ENCODE assay signal across 8 cellular contexts in genomic region chr1:178037510-178038253, GRCh38. TPM values are rescaled to one million over a fixed set of nuclear protein-coding genes. Genes with fewer than 3 reads are reported as not detected.
DNase-seq lines count a peak whose midpoint lies in the region; FAIRE-seq and TF ChIP-seq lines count a peak whose summit lies in the region.
"Had no signal": no experiment of that assay in that cellular context is flagged by ENCODE, and none has a peak within 500 bp of the region (broad histone marks: within the 10 kb centered on the region; RNA-seq: fewer than 3 reads in every experiment).

No MANE protein-coding gene starts in this region.

- no peaks in the 10 kb centered on the region for H3K36me3 ChIP-seq in H7 (replicated peaks; ENCODE audit: control insufficient read depth, insufficient read depth, low read length)
- peaks cover 3% of the 10 kb centered on the region for H3K36me3 ChIP-seq in muscle layer of colon (ENCODE audit: insufficient read depth, low read length)
- no peaks in the 10 kb centered on the region for H3K36me3 ChIP-seq in vagina

- peak overlapping the region; percentile 47 for H3K27ac ChIP-seq in muscle layer of colon (ENCODE audit: low read depth, low read length)
- H3K27ac ChIP-seq in vagina = peak overlapping the region; percentile 71

- H3K4me3 ChIP-seq in H7 (ENCODE audit: insufficient read depth, low read depth, low read length) (peak overlapping the region; percentile 68), fibroblast of villous mesenchyme (ENCODE audit: low read depth, low read length) (peak overlapping the region; percentile 61), muscle layer of colon (ENCODE audit: low read depth in 1 of 2, low read length in 2 of 2) (peak overlapping the region; percentile 81 to 82), vagina (peak overlapping the region; percentile 53 to 68)

- DNase-seq in H7 (peak; percentile 94), SK-MEL-5 (ENCODE audit: low read depth, low spot score) (peak; percentile 74), fibroblast of villous mesenchyme (ENCODE audit: low read depth) (peak; percentile 52), vagina (ENCODE audit: extremely low spot score in 2 of 2) (no peak), D721Med (ENCODE audit: insufficient read length, low spot score) (no peak)
- no peak for DNase-seq in activated CD4-positive, alpha-beta T cell treated with anti-CD3 and anti-CD28 coated beads, Interleukin-2, amount 50 U/mL, for 48 hours

- no peak overlapping the region for H3K9ac ChIP-seq in muscle layer of colon (ENCODE audit: low read length)

- H3K27me3 ChIP-seq in H7 (ENCODE audit: control insufficient read depth, insufficient read depth, low read length) (no peaks in the 10 kb centered on the region), muscle layer of colon (ENCODE audit: control insufficient read depth in 1 of 2, insufficient read depth in 2 of 2, low read length in 2 of 2) (no peaks in the 10 kb centered on the region), vagina (no peaks in the 10 kb centered on the region)

- in situ Hi-C loops in SK-MEL-5 (cut with HindIII; ENCODE audit: low pct_unique_long_range_greater_than_20kb, low sequenced_read_pairs) = no loop called here

- peaks cover 4% of the 10 kb centered on the region for H3K4me1 ChIP-seq in muscle layer of colon (ENCODE audit: insufficient read depth, low read length)
- peaks cover 13% of the 10 kb centered on the region for H3K4me1 ChIP-seq in vagina

- no peak for FAIRE-seq in D721Med (lab: Jason Lieb, UNC)
- FAIRE-seq: TTC549 had no signal

- H3K9me3 ChIP-seq in muscle layer of colon (ENCODE audit: low read length) (no peaks in the 10 kb centered on the region), vagina (no peaks in the 10 kb centered on the region)

- intact Hi-C loops in vagina (cut with DNase I) = no loop called here

- TF ChIP-seq POLR2A in vagina (IDR thresholded peaks at IDR 0.05) = no peak

- TF ChIP-seq CTCF in fibroblast of villous mesenchyme (IDR thresholded peaks at IDR 0.05; ENCODE audit: insufficient read depth, low read depth, low read length) = peak; percentile 14
- peak in 1 of 3 experiments; percentile 32 for TF ChIP-seq CTCF in vagina (IDR thresholded peaks at IDR 0.05)
- no peak for TF ChIP-seq CTCF in D721Med (IDR thresholded peaks at IDR 0.05; ENCODE audit: insufficient read depth, missing control alignments)

RNA-seq across cellular contexts. Expression of gene RASAL2, which starts 56.2 kb away (rescaled TPM):
- total RNA-seq in H7 (2014; rRNA removed; shearing (Covaris generic)) = 25.7 and 33.3 TPM in 2 replicates
- total RNA-seq in SK-MEL-5 (2014; rRNA removed; shearing (Covaris generic)) = 10.2 and 11.7 TPM in 2 replicates
- 12.4 and 17.7 TPM in 2 replicates for polyA plus RNA-seq in SK-MEL-5 (2015; cell fraction: cytosol; rRNA removed)
- 30.4 and 46.5 TPM in 2 replicates for polyA plus RNA-seq in SK-MEL-5 (2015; cell fraction: nucleus; rRNA removed)
- total RNA-seq in fibroblast of villous mesenchyme = 30.9 and 40.6 TPM in 2 replicates
- total RNA-seq in vagina = 25.5 TPM

Comparison
In these comparisons a context has a peak if more than half of its experiments do, and no peak if none do; other contexts are left out.
1. DNase-seq: peak in H7 (single experiment), SK-MEL-5 (single experiment) and fibroblast of villous mesenchyme (single experiment); none in vagina (0 of 2), activated CD4-positive, alpha-beta T cell treated with anti-CD3 and anti-CD28 coated beads, Interleukin-2, amount 50 U/mL, for 48 hours (0 of 2) and D721Med (single experiment).
2. Peak in every context shown above with its lines, with median percentiles within 50 percentile points of each other: H3K4me3 ChIP-seq.